In genomic region chr20:17854307-17854903, GRCh38 we compare ENCODE assay signal across 9 cellular contexts.
DNase-seq lines count a peak whose midpoint lies in the region; ATAC-seq and TF ChIP-seq lines count a peak whose summit lies in the region.
"Had no signal": no experiment of that assay in that cellular context is flagged by ENCODE, and none has a peak within 500 bp of the region (broad histone marks: within the 10 kb centered on the region; RNA-seq: fewer than 3 reads in every experiment).

No MANE protein-coding gene starts in this region.

- H3K27ac ChIP-seq in mammary epithelial cell (ENCODE audit: insufficient read depth, low read depth, low read length) (no peak overlapping the region), mesendoderm (ENCODE audit: low read depth, low read length) (no peak overlapping the region)
- H3K27ac ChIP-seq: SK-N-MC had no signal

- no peak overlapping the region for H2BK120ac ChIP-seq in mesendoderm (ENCODE audit: low read depth, low read length)

- ATAC-seq in omental fat pad (ENCODE audit: low FRiP score) (no peak), GM18511 (IDR thresholded peaks at IDR 0.05; ENCODE audit: unreplicated experiment) (no peak), HG02981 (IDR thresholded peaks at IDR 0.05; ENCODE audit: unreplicated experiment) (no peak), HG02759 (IDR thresholded peaks at IDR 0.05; ENCODE audit: unreplicated experiment) (no peak)

- dilution Hi-C loops in mammary epithelial cell (cut with HindIII; ENCODE audit: low sequenced_read_pairs): no loop called here

- DNase-seq in Caki2 (ENCODE audit: low read depth) (peak; percentile 27), MG63 (peak; percentile 34), mammary epithelial cell (peak; percentile 27), mesendoderm (peak; percentile 76), omental fat pad (ENCODE audit: low spot score) (no peak)

- TF ChIP-seq CTCF in mammary epithelial cell (conservative IDR thresholded peaks at IDR 0.05 in 1 of 2, IDR thresholded peaks at IDR 0.05 in 1 of 2; ENCODE audit: extremely low read depth in 1 of 2, insufficient read depth in 1 of 2, low read depth in 1 of 2, low read length in 2 of 2): no peak
- TF ChIP-seq CTCF in omental fat pad (IDR thresholded peaks at IDR 0.05): no peak

- H3K4me3 ChIP-seq in MG63: no peak overlapping the region
- H3K4me3 ChIP-seq in mammary epithelial cell (replicated peaks in 1 of 3; ENCODE audit: insufficient read depth in 1 of 3, low read depth in 2 of 3, low read length in 3 of 3): no peak overlapping the region
- H3K4me3 ChIP-seq in mesendoderm (ENCODE audit: low read length): no peak overlapping the region
- H3K4me3 ChIP-seq: SK-N-MC had no signal

- H3K9ac ChIP-seq in mammary epithelial cell (ENCODE audit: insufficient read depth, low read length) (no peak overlapping the region), mesendoderm (ENCODE audit: low read length) (no peak overlapping the region)

- no peak overlapping the region for H4K5ac ChIP-seq in mesendoderm (ENCODE audit: low read length)

- no peak overlapping the region for H2BK5ac ChIP-seq in mesendoderm (ENCODE audit: low read length)

- no TSS peak for BruUV-seq in mammary epithelial cell (replicated peaks; lab: Mats Ljungman, UMichigan)

- no peak overlapping the region for H2BK15ac ChIP-seq in mesendoderm (replicated peaks; ENCODE audit: low read depth)

- no peak overlapping the region for H2AK5ac ChIP-seq in mesendoderm (ENCODE audit: low read length)

- H3K4me1 ChIP-seq in mammary epithelial cell (ENCODE audit: insufficient read depth, low read length): peaks cover 37% of the 10 kb centered on the region
- H3K4me1 ChIP-seq in mesendoderm (ENCODE audit: control insufficient read depth, low read depth, low read length): no peaks in the 10 kb centered on the region

- H3K4me2 ChIP-seq in mammary epithelial cell (ENCODE audit: insufficient read depth, low read depth, low read length) (no peak overlapping the region), mesendoderm (ENCODE audit: low read length) (no peak overlapping the region)

- WGBS in mammary epithelial cell (ENCODE audit: low coverage, missing lambda C conversion rate): 83% methylated on average over 4 of the region's 4 CpGs
- WGBS in mesendoderm (ENCODE audit: extremely low coverage, insufficient coverage, low lambda C conversion rate): no CpG with 5 or more reads among the region's 4 CpGs

- H3K36me3 ChIP-seq in MG63: no peaks in the 10 kb centered on the region
- no peaks in the 10 kb centered on the region for H3K36me3 ChIP-seq in mammary epithelial cell (ENCODE audit: insufficient read depth, low read length)
- H3K36me3 ChIP-seq in mesendoderm (ENCODE audit: control insufficient read depth, insufficient read depth, low read length): no peaks in the 10 kb centered on the region

- H3K79me2 ChIP-seq in mammary epithelial cell (ENCODE audit: insufficient read depth, low read length): peaks cover 3% of the 10 kb centered on the region
- no peaks in the 10 kb centered on the region for H3K79me2 ChIP-seq in mesendoderm (ENCODE audit: control insufficient read depth, insufficient read depth, low read length)

- H3K18ac ChIP-seq in mesendoderm (ENCODE audit: low read length): no peak overlapping the region

- H3K9me3 ChIP-seq in MG63: no peaks in the 10 kb centered on the region
- peaks cover 5% of the 10 kb centered on the region for H3K9me3 ChIP-seq in mammary epithelial cell (replicated peaks; ENCODE audit: insufficient read depth, low read length)

- H3K79me1 ChIP-seq in mesendoderm (ENCODE audit: low read length): no peaks in the 10 kb centered on the region

- H4K20me1 ChIP-seq in mammary epithelial cell (ENCODE audit: insufficient read depth, low read length): no peaks in the 10 kb centered on the region

- no peak overlapping the region for H3K56ac ChIP-seq in mesendoderm (ENCODE audit: low read length)

- H3K27me3 ChIP-seq in MG63: no peaks in the 10 kb centered on the region
- no peaks in the 10 kb centered on the region for H3K27me3 ChIP-seq in mammary epithelial cell (ENCODE audit: insufficient read depth, low read length)
- no peaks in the 10 kb centered on the region for H3K27me3 ChIP-seq in mesendoderm (ENCODE audit: insufficient read depth, low read length, poor library complexity)

- intact Hi-C loops in mammary epithelial cell (cut with micrococcal nuclease): loop anchor here (5.0 kb wide), 1 partner anchor 57 kb away; no protein-coding TSS in a partner anchor

- no peak overlapping the region for H3K23ac ChIP-seq in mesendoderm (ENCODE audit: low read length)

- H2AFZ ChIP-seq in mammary epithelial cell (ENCODE audit: low read depth, low read length): peak overlapping the region; percentile 25

- no peak overlapping the region for H4K8ac ChIP-seq in mesendoderm (ENCODE audit: low read depth, low read length)

- in situ Hi-C loops in Caki2 (cut with HindIII; ENCODE audit: low pct_unique_long_range_greater_than_20kb, low sequenced_read_pairs) (no loop called here), mammary epithelial cell (cut with MboI; ENCODE audit: low sequenced_read_pairs in 2 of 2) (no loop called here)

- CTCF ChIA-PET in mammary epithelial cell (lab: Charles Lee; ENCODE audit: low non-redundant PET): interaction anchor here (0.6 kb wide), 1 partner anchor 65 kb away, joined by 3 read pairs; no protein-coding TSS in a partner anchor

- no peak overlapping the region for H3K4ac ChIP-seq in mesendoderm (ENCODE audit: low read depth, low read length)
